ENCODE assay signal across 8 cellular contexts in the genomic region with DNA sequence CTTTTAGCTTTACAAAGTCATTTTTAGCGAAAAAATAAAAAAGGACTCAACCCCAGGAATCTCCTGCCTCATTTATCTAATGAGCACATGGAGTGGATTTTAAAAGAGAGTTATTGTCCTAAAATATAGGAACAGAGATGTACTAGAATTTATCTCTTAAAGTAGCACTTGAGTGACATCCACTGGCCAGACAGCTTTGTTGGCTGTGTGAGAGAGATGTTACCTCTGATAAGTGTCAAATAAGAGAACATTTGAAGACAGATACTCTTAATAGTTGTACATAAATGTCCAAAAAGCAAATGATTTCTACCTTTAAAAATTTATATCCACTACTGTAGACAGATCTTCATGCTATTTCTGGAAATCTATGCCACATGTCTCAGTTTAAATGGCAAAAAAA. TPM values are rescaled to one million over a fixed set of nuclear protein-coding genes. Genes with fewer than 3 reads are reported as not detected.
DNase-seq lines count a peak whose midpoint lies in the region; ATAC-seq and TF ChIP-seq lines count a peak whose summit lies in the region.

No MANE protein-coding gene starts in this region.

- no peak overlapping the region for H2BK15ac ChIP-seq in neuronal stem cell (ENCODE audit: low read length)

- TF ChIP-seq CTCF in GM12872 (IDR thresholded peaks at IDR 0.05; ENCODE audit: insufficient read depth, low read depth, low read length) (0 out of 3 replicates have a peak, but pooled peaks have one; percentile 2), NB4 (IDR thresholded peaks at IDR 0.05; ENCODE audit: low read depth, low read length) (no peak), breast epithelium (IDR thresholded peaks at IDR 0.05) (peak in 2 of 3 donors; percentile 26 to 34), osteoblast (IDR thresholded peaks at IDR 0.05; ENCODE audit: extremely low read depth, low read depth, low read length) (peak; percentile 70)

- H3K4ac ChIP-seq in neuronal stem cell (ENCODE audit: low read length): no peak overlapping the region

- no peaks in the 10 kb centered on the region for H3K79me2 ChIP-seq in osteoblast (ENCODE audit: insufficient read depth, low read length)

- H3K27me3 ChIP-seq in breast epithelium (no peaks in the 10 kb centered on the region), osteoblast (ENCODE audit: insufficient read depth, low read length) (no peaks in the 10 kb centered on the region), neuronal stem cell (ENCODE audit: control insufficient read depth in 3 of 3, insufficient read depth in 3 of 3, low read depth in 1 of 3, low read length in 3 of 3) (no peaks in the 10 kb centered on the region)

- DNase-seq in NB4 (ENCODE audit: low read depth) (peak; percentile 59), breast epithelium (ENCODE audit: low spot score in 2 of 2) (no peak), osteoblast (ENCODE audit: insufficient read length, low spot score, missing footprints) (no peak), substantia nigra (lab: John Stamatoyannopoulos, UW) (no peak), neuronal stem cell (ENCODE audit: low spot score) (no peak)

- H2BK12ac ChIP-seq in neuronal stem cell (ENCODE audit: low read length): no peak overlapping the region

- no peak overlapping the region for H3K23ac ChIP-seq in neuronal stem cell (ENCODE audit: low read depth, low read length, poor library complexity)

- H4K91ac ChIP-seq in neuronal stem cell (ENCODE audit: low read depth, low read length, poor library complexity): no peak overlapping the region

- no peak overlapping the region for H3K18ac ChIP-seq in neuronal stem cell (ENCODE audit: low read length)

- no peak for ATAC-seq in HG03439 (IDR thresholded peaks at IDR 0.05; ENCODE audit: unreplicated experiment)
- no peak for ATAC-seq in HG02973 (IDR thresholded peaks at IDR 0.05; ENCODE audit: unreplicated experiment)

- no peak overlapping the region for H4K8ac ChIP-seq in neuronal stem cell (ENCODE audit: low read depth, low read length)

- H2AK5ac ChIP-seq in neuronal stem cell (ENCODE audit: low read depth, low read length): no peak overlapping the region

- H3K79me1 ChIP-seq in neuronal stem cell (ENCODE audit: low read depth, low read length): no peaks in the 10 kb centered on the region

- H3K4me1 ChIP-seq in breast epithelium: no peaks in the 10 kb centered on the region
- peaks cover 37% of the 10 kb centered on the region for H3K4me1 ChIP-seq in osteoblast (ENCODE audit: insufficient read depth, low read length)
- H3K4me1 ChIP-seq in neuronal stem cell (ENCODE audit: control insufficient read depth in 2 of 2, insufficient read depth in 1 of 2, low read depth in 1 of 2, low read length in 2 of 2): no peaks in the 10 kb centered on the region

- H2BK120ac ChIP-seq in neuronal stem cell (ENCODE audit: low read depth, low read length): no peak overlapping the region

- intact Hi-C loops in breast epithelium (cut with DNase I; ENCODE audit: low total_unique reads): loop anchor here (2.0 kb wide), 1 partner anchor 15 kb away; no protein-coding TSS in a partner anchor

- no peak overlapping the region for H3K9ac ChIP-seq in neuronal stem cell (ENCODE audit: low read depth, low read length, poor library complexity)

- no CpG with 5 or more reads among the region's 1 CpG for WGBS in neuronal stem cell (ENCODE audit: extremely low coverage in 2 of 2, insufficient read length in 2 of 2, insufficient replicate concordance in 1 of 2), 2 donors

- H3K36me3 ChIP-seq in breast epithelium (no peaks in the 10 kb centered on the region), osteoblast (ENCODE audit: insufficient read depth, low read length) (peaks cover 2% of the 10 kb centered on the region), neuronal stem cell (replicated peaks in 1 of 2; ENCODE audit: control insufficient read depth in 2 of 2, insufficient read depth in 2 of 2, low read length in 2 of 2) (no peaks in the 10 kb centered on the region)

- no peak overlapping the region for H3K4me2 ChIP-seq in osteoblast (ENCODE audit: insufficient read depth, low read length)
- H3K4me2 ChIP-seq in neuronal stem cell (ENCODE audit: insufficient read depth, low read length, poor library complexity, severe bottlenecking): no peak overlapping the region

- H3K27ac ChIP-seq in breast epithelium: no peak overlapping the region
- H3K27ac ChIP-seq in osteoblast (ENCODE audit: low read depth, low read length): peak overlapping the region; percentile 51
- H3K27ac ChIP-seq in substantia nigra (ENCODE audit: low read depth, low read length, poor library complexity, severe bottlenecking): no peak overlapping the region
- H3K27ac ChIP-seq in neuronal stem cell (replicated peaks; ENCODE audit: low read length): no peak overlapping the region

- no peak overlapping the region for H2BK5ac ChIP-seq in neuronal stem cell (ENCODE audit: low read length)

- H3K4me3 ChIP-seq in NB4 (ENCODE audit: low read depth, low read length) (no peak overlapping the region), breast epithelium (no peak overlapping the region), osteoblast (ENCODE audit: insufficient read depth, low read length) (no peak overlapping the region), neuronal stem cell (ENCODE audit: low read length in 2 of 2) (no peak overlapping the region)

- H4K20me1 ChIP-seq in osteoblast (ENCODE audit: insufficient read depth, low read length): no peaks in the 10 kb centered on the region

- H3K9me3 ChIP-seq in breast epithelium (peaks cover 0 to 4% of the 10 kb centered on the region in 2 donors), osteoblast (ENCODE audit: low read depth, low read length) (peaks cover 5% of the 10 kb centered on the region), neuronal stem cell (replicated peaks in 1 of 2; ENCODE audit: control insufficient read depth in 2 of 2, insufficient read depth in 1 of 2, low read depth in 1 of 2, low read length in 2 of 2) (peaks cover 0 to under 1% of the 10 kb centered on the region in 2 donors)

- H3K14ac ChIP-seq in neuronal stem cell (ENCODE audit: low read length): no peak overlapping the region

- TF ChIP-seq POLR2A in NB4 (IDR thresholded peaks at IDR 0.05; ENCODE audit: extremely low read depth, insufficient read length) (no peak), breast epithelium (IDR thresholded peaks at IDR 0.05) (no peak)

- H2AFZ ChIP-seq in osteoblast (ENCODE audit: low read length) (no peak overlapping the region), neuronal stem cell (ENCODE audit: low read length) (no peak overlapping the region)

RNA-seq across cellular contexts. Expression of a gene that starts 12.3 kb away (rescaled TPM):
- total RNA-seq in breast epithelium (100 to 1,000 TPM in 2 of 3 donors, 10 to 100 TPM in 1; 76.7 to 134 (median 125) TPM), osteoblast (170 and 183 TPM in 2 replicates)
- polyA plus RNA-seq in neuronal stem cell (2013, experiment 1 of 2): 4.2 TPM
- polyA plus RNA-seq in neuronal stem cell (2013, experiment 2 of 2): 3.4 TPM

RNA-seq across cellular contexts. Expression of a gene that starts 57.3 kb away (rescaled TPM):
- total RNA-seq in breast epithelium (100 to 1,000 TPM in 2 of 3 donors, 1 to 10 TPM in 1; 3.5 to 568 (median 403) TPM), osteoblast (13.6 and 19.5 TPM in 2 replicates)
- polyA plus RNA-seq in neuronal stem cell (2013, experiment 1 of 2): 0.89 TPM
- 0.96 TPM for polyA plus RNA-seq in neuronal stem cell (2013, experiment 2 of 2)
